Comparison of ENCODE assay signal across 8 cellular contexts in genomic region chr6:42781811-42782688, GRCh38. TPM values are rescaled to one million over a fixed set of nuclear protein-coding genes. Genes with fewer than 3 reads are reported as not detected.
DNase-seq lines count a peak whose midpoint lies in the region; ATAC-seq and TF ChIP-seq lines count a peak whose summit lies in the region.

BICRAL (plus strand) TSS chr6:42782052; CDS start chr6:42822023, 39,971 bp downstream.

- H3K4me2 ChIP-seq in OCI-LY1 (ENCODE audit: low read length), result peak within 1 kb of the TSS; percentile 90

- intact Hi-C loops in CD4-positive, alpha-beta memory T cell (cut with micrococcal nuclease), result loop anchor here (1.0 to 5.0 kb wide), 3 partner anchors 11 to 390 kb away; partner anchors contain the start of genes SRF and TBCC

- H4K20me1 ChIP-seq in OCI-LY1 (ENCODE audit: insufficient read depth, low read length), result no peaks in the 10 kb centered on the region

- H3K9me3 Mint-ChIP-seq in CD4-positive, alpha-beta memory T cell, result peaks cover 0 to 2% (median 0%) of the 10 kb centered on the region in 8 donors

- no peaks in the 10 kb centered on the region for H3K36me3 ChIP-seq in CD4-positive, alpha-beta memory T cell (ENCODE audit: insufficient read depth, low read length)
- H3K36me3 ChIP-seq in OCI-LY1 (ENCODE audit: insufficient read depth, low read length), result peaks cover 10% of the 10 kb centered on the region; the same call in 1 of the 2 replicates

- no peaks in the 10 kb centered on the region for H3K27me3 ChIP-seq in CD4-positive, alpha-beta memory T cell (ENCODE audit: insufficient read depth, low read length)
- H3K27me3 ChIP-seq in OCI-LY1 (ENCODE audit: insufficient read depth, low read length) (no peaks in the 10 kb centered on the region), mononuclear cell (ENCODE audit: insufficient read depth, low read length) (no peaks in the 10 kb centered on the region)

- TF ChIP-seq CTCF in OCI-LY1 (IDR thresholded peaks at IDR 0.05; ENCODE audit: low read length), result no peak

- H3K36me3 Mint-ChIP-seq in CD4-positive, alpha-beta memory T cell, result peaks cover 0 to 29% of the 10 kb centered on the region in 2 donors

- peaks cover 68% of the 10 kb centered on the region for H3K4me1 ChIP-seq in CD4-positive, alpha-beta memory T cell (ENCODE audit: insufficient read depth, low read length)
- H3K4me1 ChIP-seq in OCI-LY1 (ENCODE audit: insufficient read depth, low read length, severe bottlenecking) (peaks cover 71% of the 10 kb centered on the region), mononuclear cell (ENCODE audit: insufficient read depth, low read length) (peaks cover 42% of the 10 kb centered on the region)

- H2AFZ ChIP-seq in OCI-LY1 (ENCODE audit: low read length), result no peak within 1 kb of the TSS

- peaks cover 37% of the 10 kb centered on the region for H3K79me2 ChIP-seq in OCI-LY1 (ENCODE audit: insufficient read depth, low read length)

- peak within 1 kb of the TSS; percentile 95 to 100 (median 99) for H3K4me3 Mint-ChIP-seq in CD4-positive, alpha-beta memory T cell

- H3K9me2 ChIP-seq in OCI-LY1 (ENCODE audit: low read depth, low read length), result no peaks in the 10 kb centered on the region

- no peak for ATAC-seq in HG03108 (IDR thresholded peaks at IDR 0.05; ENCODE audit: unreplicated experiment)

- H3K27ac Mint-ChIP-seq in CD4-positive, alpha-beta memory T cell, result peak within 1 kb of the TSS in 6 of 7 donors; percentile 100

- H3K27ac ChIP-seq in CD4-positive, alpha-beta memory T cell (ENCODE audit: low read depth, low read length), result peak within 1 kb of the TSS; percentile 100
- H3K27ac ChIP-seq in OCI-LY1 (ENCODE audit: low read depth, low read length, poor library complexity, severe bottlenecking), result peak within 1 kb of the TSS; percentile 89

- H3K4me1 Mint-ChIP-seq in CD4-positive, alpha-beta memory T cell, result peaks cover 26 to 53% (median 35%) of the 10 kb centered on the region in 4 donors

- POLR2A ChIA-PET in CD4-positive, alpha-beta memory T cell (lab: Charles Lee; ENCODE audit: partially characterized antibody), result interaction anchor here (0.5 to 34.2 kb wide), 41 partner anchors 8 to 1466 kb away, joined by 3 to 1692 read pairs (median 5); partner anchors contain the start of genes ABCC10, CNPY3, KLHDC3 and MEA1

- DNase-seq in CD4-positive, alpha-beta memory T cell, result peak; percentile 79 to 85 (median 81)
- DNase-seq in HT1080 (ENCODE audit: low read depth) (peak; percentile 83), activated T-cell treated with anti-CD3 and anti-CD28 coated beads for 1 hour (ENCODE audit: low read depth) (peak; percentile 67), epidermal melanocyte (ENCODE audit: insufficient read length, low spot score) (peak; percentile 80)
- DNase-seq in stimulated activated CD8-positive, alpha-beta memory T cell treated with anti-CD3 and anti-CD28 coated beads, Interleukin-2, amount 100 ng/mL, for 1 hour (ENCODE audit: low read depth in 2 of 2), result peak; percentile 45 to 56

- peak within 1 kb of the TSS; percentile 96 for H3K9ac ChIP-seq in OCI-LY1 (ENCODE audit: low read length)

- peak within 1 kb of the TSS; percentile 68 to 88 for H3K4me3 ChIP-seq in CD4-positive, alpha-beta memory T cell (ENCODE audit: low read length in 2 of 2)
- peak within 1 kb of the TSS; percentile 78 for H3K4me3 ChIP-seq in OCI-LY1 (ENCODE audit: low read depth, low read length, poor library complexity, severe bottlenecking)
- peak within 1 kb of the TSS; percentile 96 for H3K4me3 ChIP-seq in mononuclear cell (ENCODE audit: low read length)

- peaks cover 0 to 1% of the 10 kb centered on the region in 2 donors for H3K27me3 Mint-ChIP-seq in CD4-positive, alpha-beta memory T cell

- CTCF ChIA-PET in CD4-positive, alpha-beta memory T cell (lab: Charles Lee; ENCODE audit: partially characterized antibody), result interaction anchor here (1.0 to 3.0 kb wide), 6 partner anchors 10 to 120 kb away, joined by 3 to 11 read pairs (median 4); partner anchors contain the start of gene TBCC

- H3K9me3 ChIP-seq in CD4-positive, alpha-beta memory T cell (ENCODE audit: control insufficient read depth in 1 of 2, low read length in 2 of 2), result no peaks in the 10 kb centered on the region
- H3K9me3 ChIP-seq in OCI-LY1 (ENCODE audit: low read length), result no peaks in the 10 kb centered on the region
- no peaks in the 10 kb centered on the region for H3K9me3 ChIP-seq in mononuclear cell (ENCODE audit: low read depth, low read length)

- H3F3A ChIP-seq in OCI-LY1 (ENCODE audit: insufficient read depth, low read length), result no peaks in the 10 kb centered on the region

RNA-seq across cellular contexts. Expression of gene BICRAL, which starts in this region (rescaled TPM):
- total RNA-seq in CD4-positive, alpha-beta memory T cell, result 10 to 100 TPM; 36.4 to 38.5 TPM
- polyA plus RNA-seq in CD4-positive, alpha-beta memory T cell, result 1 to 10 TPM; 2.4 to 6.1 TPM
- total RNA-seq in HT1080 (2014; rRNA removed; shearing (Covaris generic)), result 3.4 and 4.9 TPM in 2 replicates
- polyA plus RNA-seq in HT1080 (2015; cell fraction: cytosol; rRNA removed), result 6.1 and 9.3 TPM in 2 replicates
- 7.4 and 7.6 TPM in 2 replicates for polyA plus RNA-seq in HT1080 (2015; cell fraction: nucleus; rRNA removed)
- total RNA-seq in mononuclear cell, result 13.0 TPM
